1 cellular context compared by ENCODE assay signal in genomic region chr12:45338272-45338671, GRCh38.
TF ChIP-seq lines count a peak whose summit lies in the region.

No MANE protein-coding gene starts in this region.

TF ChIP-seq in K562, 482 proteins besides CTCF, POLR2A, EP300 and RAD21:
- TF ChIP-seq NCOA1 (IDR thresholded peaks at IDR 0.05; ENCODE audit: low read depth): no peak
- TF ChIP-seq HLTF (IDR thresholded peaks at IDR 0.05): no peak
- TF ChIP-seq CC2D1A (IDR thresholded peaks at IDR 0.05): no peak
- TF ChIP-seq ZNF764 (CRISPR knock-in tag; IDR thresholded peaks at IDR 0.05; ENCODE audit: low read depth): no peak
- no peak for TF ChIP-seq ZNF589 (CRISPR knock-in tag; IDR thresholded peaks at IDR 0.05; ENCODE audit: low read depth)
